ENCODE assay signal across 8 cellular contexts in the genomic region with DNA sequence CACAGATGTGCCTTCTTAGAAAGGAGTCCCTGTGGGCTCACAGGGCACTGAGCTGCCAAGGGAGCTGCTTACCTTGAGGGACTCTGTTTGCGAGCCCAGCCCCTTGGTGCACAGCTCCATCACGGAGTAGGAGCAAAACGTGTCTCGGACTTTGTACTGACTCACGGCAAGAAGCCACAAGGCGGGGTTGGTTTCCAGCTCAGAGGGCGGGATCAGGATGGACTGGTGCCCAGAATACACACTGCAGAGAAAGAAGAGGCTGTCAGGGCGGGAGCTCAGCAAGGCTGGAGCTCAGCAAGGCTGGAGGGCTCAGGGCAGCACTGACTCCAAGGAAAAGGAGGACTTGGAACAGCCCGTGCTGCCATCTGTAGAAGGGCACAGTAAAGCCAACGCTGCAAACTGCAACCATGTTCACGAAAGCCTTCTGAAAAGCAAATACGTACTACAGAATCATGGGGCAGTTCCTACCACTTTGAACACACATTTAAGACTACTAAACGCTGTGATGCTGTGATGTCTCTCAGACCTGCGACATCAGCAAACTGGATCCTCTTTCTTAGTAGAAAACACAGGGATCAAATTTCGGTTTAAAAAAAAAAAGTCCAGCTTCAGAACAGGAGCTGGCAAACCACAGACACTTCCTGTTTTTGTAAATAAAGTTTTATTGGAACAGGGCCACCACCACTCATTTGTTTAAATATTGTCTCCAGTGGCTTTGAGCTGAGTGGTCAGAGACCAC.
DNase-seq lines count a peak whose midpoint lies in the region; ATAC-seq and TF ChIP-seq lines count a peak whose summit lies in the region.

No MANE protein-coding gene starts in this region.

- no peaks in the 10 kb centered on the region for H3K9me3 Mint-ChIP-seq in activated naive CD8-positive, alpha-beta T cell treated with anti-CD3 and anti-CD28 coated beads, Interleukin-2, amount 50 U/mL, for 24 hours

- TF ChIP-seq CTCF in BE2C (IDR thresholded peaks at IDR 0.05; ENCODE audit: low read depth, low read length) = peak; percentile 25
- TF ChIP-seq CTCF in HFF-Myc (IDR thresholded peaks at IDR 0.05; ENCODE audit: low read depth, low read length, missing control alignments) = no peak
- no peak for TF ChIP-seq CTCF in OCI-LY1 (IDR thresholded peaks at IDR 0.05; ENCODE audit: low read length)
- peak; percentile 19 for TF ChIP-seq CTCF in parathyroid adenoma (IDR thresholded peaks at IDR 0.05)

- H3K27me3 Mint-ChIP-seq in activated naive CD8-positive, alpha-beta T cell treated with anti-CD3 and anti-CD28 coated beads, Interleukin-2, amount 50 U/mL, for 24 hours = peaks cover 2% of the 10 kb centered on the region

- H4K20me1 ChIP-seq in OCI-LY1 (ENCODE audit: insufficient read depth, low read length) = no peaks in the 10 kb centered on the region

- DNase-seq in BE2C = peak; percentile 65
- DNase-seq in HFF-Myc (ENCODE audit: extremely low read depth, low read depth) = peak; percentile 92
- DNase-seq in activated naive CD8-positive, alpha-beta T cell treated with anti-CD3 and anti-CD28 coated beads, Interleukin-2, amount 50 U/mL, for 24 hours = peak; percentile 34
- peak; percentile 80 for DNase-seq in cardiac septum (ENCODE audit: low spot score)

- H3K27ac Mint-ChIP-seq in activated naive CD8-positive, alpha-beta T cell treated with anti-CD3 and anti-CD28 coated beads, Interleukin-2, amount 50 U/mL, for 24 hours = peak overlapping the region; percentile 8

- H3K27ac ChIP-seq in OCI-LY1 (ENCODE audit: low read depth, low read length, poor library complexity, severe bottlenecking) (peak overlapping the region; percentile 99), parathyroid adenoma (peak overlapping the region; percentile 79)

- H3K4me1 ChIP-seq in BE2C = no peaks in the 10 kb centered on the region; the same call in 1 of the 2 replicates
- peaks cover 100% of the 10 kb centered on the region for H3K4me1 ChIP-seq in OCI-LY1 (ENCODE audit: insufficient read depth, low read length, severe bottlenecking)
- peaks cover 5% of the 10 kb centered on the region for H3K4me1 ChIP-seq in parathyroid adenoma

- H3K9ac ChIP-seq in OCI-LY1 (ENCODE audit: low read length) (peak overlapping the region; percentile 73), parathyroid adenoma (no peak overlapping the region)

- H3K4me2 ChIP-seq in OCI-LY1 (ENCODE audit: low read length) (peak overlapping the region; percentile 72), parathyroid adenoma (ENCODE audit: low read length) (peak overlapping the region; percentile 44)

- no peaks in the 10 kb centered on the region for H3K9me2 ChIP-seq in OCI-LY1 (ENCODE audit: low read depth, low read length)

- no peaks in the 10 kb centered on the region for H3K36me3 ChIP-seq in BE2C
- H3K36me3 ChIP-seq in OCI-LY1 (ENCODE audit: insufficient read depth, low read length) = peaks cover 23% of the 10 kb centered on the region
- H3K36me3 ChIP-seq in parathyroid adenoma (ENCODE audit: control insufficient read depth, insufficient read depth, low read length) = no peaks in the 10 kb centered on the region

- H3K4me3 Mint-ChIP-seq in activated naive CD8-positive, alpha-beta T cell treated with anti-CD3 and anti-CD28 coated beads, Interleukin-2, amount 50 U/mL, for 24 hours = peak overlapping the region; percentile 56

- H3F3A ChIP-seq in OCI-LY1 (ENCODE audit: insufficient read depth, low read length) = peaks cover 7% of the 10 kb centered on the region; the same call in 1 of the 2 replicates

- no peaks in the 10 kb centered on the region for H3K36me3 Mint-ChIP-seq in activated naive CD8-positive, alpha-beta T cell treated with anti-CD3 and anti-CD28 coated beads, Interleukin-2, amount 50 U/mL, for 24 hours (ENCODE audit: low read depth)

- no peaks in the 10 kb centered on the region for H3K9me3 ChIP-seq in BE2C
- H3K9me3 ChIP-seq in OCI-LY1 (ENCODE audit: low read length) = no peaks in the 10 kb centered on the region
- H3K9me3 ChIP-seq in parathyroid adenoma (ENCODE audit: control insufficient read depth, low read length) = no peaks in the 10 kb centered on the region

- H3K27me3 ChIP-seq in BE2C (no peaks in the 10 kb centered on the region), OCI-LY1 (ENCODE audit: insufficient read depth, low read length) (no peaks in the 10 kb centered on the region), parathyroid adenoma (ENCODE audit: control insufficient read depth, insufficient read depth, low read length) (no peaks in the 10 kb centered on the region)

- intact Hi-C loops in cardiac septum (cut with DNase I) = no loop called here

- peak; percentile 73 for ATAC-seq in activated naive CD8-positive, alpha-beta T cell treated with anti-CD3 and anti-CD28 coated beads, Interleukin-2, amount 50 U/mL, for 24 hours
- no peak for ATAC-seq in GM21381 (IDR thresholded peaks at IDR 0.05; ENCODE audit: unreplicated experiment)
- no peak for ATAC-seq in HG02610 (IDR thresholded peaks at IDR 0.05; ENCODE audit: unreplicated experiment)

- peak overlapping the region; percentile 48 for H3K4me3 ChIP-seq in BE2C (ENCODE audit: low read depth, low read length)
- peak overlapping the region; percentile 36 for H3K4me3 ChIP-seq in HFF-Myc (replicated peaks; ENCODE audit: low read depth, low read length)
- H3K4me3 ChIP-seq in OCI-LY1 (ENCODE audit: low read depth, low read length, poor library complexity, severe bottlenecking) = peak overlapping the region; percentile 57
- peak overlapping the region; percentile 11 for H3K4me3 ChIP-seq in parathyroid adenoma (ENCODE audit: low read depth, low read length)

- H2AFZ ChIP-seq in OCI-LY1 (ENCODE audit: low read length) (no peak overlapping the region), parathyroid adenoma (peak overlapping the region; percentile 82)

- H3K79me2 ChIP-seq in OCI-LY1 (ENCODE audit: insufficient read depth, low read length) (no peaks in the 10 kb centered on the region), parathyroid adenoma (no peaks in the 10 kb centered on the region)

- peaks cover 43% of the 10 kb centered on the region for H3K4me1 Mint-ChIP-seq in activated naive CD8-positive, alpha-beta T cell treated with anti-CD3 and anti-CD28 coated beads, Interleukin-2, amount 50 U/mL, for 24 hours

Comparison
In these comparisons a context has a peak if more than half of its experiments do, and no peak if none do; other contexts are left out.
1. DNase-seq: peak in every context shown above with its lines; median percentile 92 in HFF-Myc; 80 in cardiac septum; 65 in BE2C; 34 in activated naive CD8-positive, alpha-beta T cell treated with anti-CD3 and anti-CD28 coated beads, Interleukin-2, amount 50 U/mL, for 24 hours.
2. CTCF ChIP-seq: peak in BE2C (single experiment) and parathyroid adenoma (single experiment); none in HFF-Myc (single experiment) and OCI-LY1 (single experiment).
3. Peak in every context shown above with its lines, with median percentiles within 50 percentile points of each other: H3K4me3 ChIP-seq.